18 cellular contexts compared by ENCODE assay signal in genomic region chr9:79670269-79670961, GRCh38.
DNase-seq lines count a peak whose midpoint lies in the region; ATAC-seq, FAIRE-seq and TF ChIP-seq lines count a peak whose summit lies in the region.
"Had no signal": no experiment of that assay in that cellular context is flagged by ENCODE, and none has a peak within 500 bp of the region (broad histone marks: within the 10 kb centered on the region; RNA-seq: fewer than 3 reads in every experiment).

No MANE protein-coding gene starts in this region.

- peak overlapping the region; percentile 5 for H3K27ac Mint-ChIP-seq in CD4-positive, alpha-beta T cell
- peak overlapping the region; percentile 80 for H3K27ac Mint-ChIP-seq in WTC11
- H3K27ac Mint-ChIP-seq: effector memory CD8-positive, alpha-beta T cell had no signal

- no peaks in the 10 kb centered on the region for H3K27me3 Mint-ChIP-seq in CD4-positive, alpha-beta T cell
- no peaks in the 10 kb centered on the region for H3K27me3 Mint-ChIP-seq in WTC11 (ENCODE audit: low read depth)
- H3K27me3 Mint-ChIP-seq: effector memory CD8-positive, alpha-beta T cell; IgD-negative memory B cell had no signal

- H3K4me3 ChIP-seq in left lung = no peak overlapping the region
- H3K4me3 ChIP-seq: right atrium auricular region had no signal

- H3K4me3 Mint-ChIP-seq in CD4-positive, alpha-beta T cell = no peak overlapping the region
- no peak overlapping the region for H3K4me3 Mint-ChIP-seq in WTC11
- H3K4me3 Mint-ChIP-seq: effector memory CD8-positive, alpha-beta T cell; IgD-negative memory B cell had no signal

- FAIRE-seq in H54 (lab: Jason Lieb, UNC) = peak; percentile 89
- FAIRE-seq: D721Med had no signal

- no peaks in the 10 kb centered on the region for H3K9me3 Mint-ChIP-seq in CD4-positive, alpha-beta T cell
- no peaks in the 10 kb centered on the region for H3K9me3 Mint-ChIP-seq in WTC11
- H3K9me3 Mint-ChIP-seq: effector memory CD8-positive, alpha-beta T cell; IgD-negative memory B cell had no signal

- CTCF ChIA-PET in CD4-positive, alpha-beta T cell (lab: Charles Lee) = no interaction called here
- CTCF ChIA-PET in WTC11 (lab: Charles Lee) = interaction anchor here (0.5 kb wide), 1 partner anchor 73 kb away, joined by 3 read pairs; no protein-coding TSS in a partner anchor

- H3K4me1 ChIP-seq in left lung = peaks cover 0 to 3% of the 10 kb centered on the region in 2 donors

- no peak for ATAC-seq in CD4-positive, alpha-beta T cell (ENCODE audit: poor library complexity)
- ATAC-seq in WTC11 (no peak), left lung (peak; percentile 40), HG03378 (IDR thresholded peaks at IDR 0.05; ENCODE audit: unreplicated experiment) (no peak), GM18870 (IDR thresholded peaks at IDR 0.05; ENCODE audit: unreplicated experiment) (no peak)
- ATAC-seq: effector memory CD8-positive, alpha-beta T cell; Right ventricle myocardium inferior had no signal

- H3K9me3 ChIP-seq in CD4-positive, alpha-beta T cell (ENCODE audit: control insufficient read depth, low read length) = no peaks in the 10 kb centered on the region
- no peaks in the 10 kb centered on the region for H3K9me3 ChIP-seq in left lung
- H3K9me3 ChIP-seq: right atrium auricular region had no signal

- POLR2A ChIA-PET in CD4-positive, alpha-beta T cell (lab: Charles Lee) = no interaction called here
- POLR2A ChIA-PET in WTC11 (lab: Charles Lee) = no interaction called here

- peaks cover 0 to 5% of the 10 kb centered on the region in 2 donors for H3K36me3 ChIP-seq in left lung
- H3K36me3 ChIP-seq: right atrium auricular region, WERI-Rb-1 had no signal

- no peak for DNase-seq in CD4-positive, alpha-beta T cell
- no peak for DNase-seq in H54 (ENCODE audit: insufficient read length, low spot score)
- no peak for DNase-seq in WTC11 (ENCODE audit: low spot score)
- DNase-seq in left lung = no peak
- no peak for DNase-seq in AML-193 (lab: John Stamatoyannopoulos, UW)
- no peak for DNase-seq in HK-2 (ENCODE audit: unreplicated experiment)
- DNase-seq: activated CD8-positive, alpha-beta memory T cell treated with anti-CD3 and anti-CD28 coated beads for 24 hours; amygdala; effector memory CD8-positive, alpha-beta T cell; substantia nigra; T-helper 1 cell; WERI-Rb-1 had no signal

- no peaks in the 10 kb centered on the region for H3K27me3 ChIP-seq in CD4-positive, alpha-beta T cell (ENCODE audit: control insufficient read depth, insufficient read depth, low read length)
- H3K27me3 ChIP-seq in left lung = no peaks in the 10 kb centered on the region
- H3K27me3 ChIP-seq: right atrium auricular region had no signal

- peaks cover 71% of the 10 kb centered on the region for H3K4me1 Mint-ChIP-seq in CD4-positive, alpha-beta T cell (ENCODE audit: low read depth)
- H3K4me1 Mint-ChIP-seq in WTC11 = peaks cover 83% of the 10 kb centered on the region

- TF ChIP-seq CTCF in CD4-positive, alpha-beta T cell (IDR thresholded peaks at IDR 0.05) = no peak
- TF ChIP-seq CTCF in WTC11 (IDR thresholded peaks at IDR 0.05) (no peak), left lung (IDR thresholded peaks at IDR 0.05) (no peak)

- no peak overlapping the region for H3K27ac ChIP-seq in CD4-positive, alpha-beta T cell (ENCODE audit: low read depth, low read length)
- no peak overlapping the region for H3K27ac ChIP-seq in left lung
- H3K27ac ChIP-seq: right atrium auricular region, WERI-Rb-1 had no signal

- intact Hi-C loops in CD4-positive, alpha-beta T cell (cut with DNase I, micrococcal nuclease) = no loop called here
- intact Hi-C loops in left lung (cut with DNase I) = no loop called here

- peaks cover 61% of the 10 kb centered on the region for H3K36me3 Mint-ChIP-seq in CD4-positive, alpha-beta T cell (ENCODE audit: low read depth)
- H3K36me3 Mint-ChIP-seq in WTC11 = no peaks in the 10 kb centered on the region; the same call in 1 of the 2 replicates

- TF ChIP-seq POLR2A in H54 (IDR thresholded peaks at IDR 0.05; ENCODE audit: low read depth, low read length) = no peak

TF ChIP-seq in WTC11, 78 proteins besides CTCF, POLR2A, EP300 and RAD21:
- TF ChIP-seq ZNF232 (CRISPR knock-in tag; IDR thresholded peaks at IDR 0.05) (no peak), ZNF423 (CRISPR knock-in tag; IDR thresholded peaks at IDR 0.05) (no peak), ZNF396 (CRISPR knock-in tag; IDR thresholded peaks at IDR 0.05; ENCODE audit: borderline replicate concordance) (no peak), USF1 (CRISPR knock-in tag; IDR thresholded peaks at IDR 0.05) (no peak), AR (CRISPR knock-in tag; IDR thresholded peaks at IDR 0.05) (no peak), PREB (CRISPR knock-in tag; IDR thresholded peaks at IDR 0.05; ENCODE audit: borderline replicate concordance) (no peak)
